ENCODE assay signal across 23 cellular contexts in genomic region chr15:94282269-94283250, GRCh38. TPM values are rescaled to one million over a fixed set of nuclear protein-coding genes. Genes with fewer than 3 reads are reported as not detected.
DNase-seq lines count a peak whose midpoint lies in the region; ATAC-seq and TF ChIP-seq lines count a peak whose summit lies in the region.
"Had no signal": no experiment of that assay in that cellular context is flagged by ENCODE, and none has a peak within 500 bp of the region (broad histone marks: within the 10 kb centered on the region; RNA-seq: fewer than 3 reads in every experiment).

No MANE protein-coding gene starts in this region.

- no peaks in the 10 kb centered on the region for H3K4me1 ChIP-seq in left ventricle myocardium inferior

- H3K27ac ChIP-seq in left ventricle myocardium inferior (replicated peaks) = no peak overlapping the region
- H3K27ac ChIP-seq in brain microvascular endothelial cell = peak overlapping the region; percentile 69
- H3K27ac ChIP-seq in coronary artery = no peak overlapping the region
- H3K27ac ChIP-seq: heart left ventricle, KMS-11, VCaP had no signal

- no peaks in the 10 kb centered on the region for H3K27me3 Mint-ChIP-seq in memory B cell
- H3K27me3 Mint-ChIP-seq: activated CD4-positive, alpha-beta memory T cell treated with anti-CD3 and anti-CD28 coated beads, Interleukin-2, amount 10 ng/mL, durations not matched to agents 7 days and 5 days had no signal

- peaks cover 37% of the 10 kb centered on the region for H3K4me1 Mint-ChIP-seq in memory B cell

- H3K36me3 ChIP-seq in left ventricle myocardium inferior (no peaks in the 10 kb centered on the region), brain microvascular endothelial cell (replicated peaks) (no peaks in the 10 kb centered on the region)
- H3K36me3 ChIP-seq: heart left ventricle had no signal

- ATAC-seq in left ventricle myocardium superior (peak; percentile 31), memory B cell (ENCODE audit: low read depth) (no peak)
- ATAC-seq: esophagus mucosa, heart left ventricle had no signal

- DNase-seq in left ventricle myocardium superior (no peak), left ventricle myocardium inferior (no peak), brain microvascular endothelial cell (peak; percentile 83), memory B cell (ENCODE audit: low spot score in 2 of 2) (no peak), coronary artery (ENCODE audit: low spot score) (no peak), GF-D8 (lab: John Stamatoyannopoulos, UW) (no peak), D341Med (ENCODE audit: low spot score) (no peak)
- no peak for DNase-seq in stimulated activated CD4-positive, alpha-beta T cell treated with anti-CD3 and anti-CD28 coated beads, Interleukin-4, amount 100 ng/mL, for 24 hours
- DNase-seq: ACHN; activated CD4-positive, alpha-beta memory T cell treated with anti-CD3 and anti-CD28 coated beads, Interleukin-2, amount 10 ng/mL, durations not matched to agents 7 days and 5 days; DMS 273 treated with DMSO at 0.1 percent for 48 hours; GDM1; NCI-H1105; NCI-H2107; NCI-H526; SHP77 treated with DMSO at 0.1 percent for 48 hours; stimulated activated CD4-positive, alpha-beta T cell treated with anti-CD3 and anti-CD28 coated beads, Interleukin-1b, Interleukin-23, amount 100 ng/mL, for 48 hours had no signal

- H3K36me3 Mint-ChIP-seq in memory B cell = peaks cover 27% of the 10 kb centered on the region

- H3K9me3 ChIP-seq in left ventricle myocardium inferior (replicated peaks) = peaks cover 12% of the 10 kb centered on the region

- peak overlapping the region; percentile 19 for H3K4me3 Mint-ChIP-seq in memory B cell
- H3K4me3 Mint-ChIP-seq: activated CD4-positive, alpha-beta memory T cell treated with anti-CD3 and anti-CD28 coated beads, Interleukin-2, amount 10 ng/mL, durations not matched to agents 7 days and 5 days; CD14-positive monocyte; T-helper 1 cell treated with Interleukin-12 subunit alpha and Interleukin-12 subunit beta and Interleukin-4 antibody, amounts not matched to agents 30 μg/mL and 1 μg/mL, for 36 hours had no signal

- peaks cover 33% of the 10 kb centered on the region for H3K27me3 ChIP-seq in left ventricle myocardium inferior (ENCODE audit: low read depth)
- H3K27me3 ChIP-seq in brain microvascular endothelial cell (replicated peaks) = no peaks in the 10 kb centered on the region

- intact Hi-C loops in left ventricle myocardium superior (cut with micrococcal nuclease) (no loop called here), left ventricle myocardium inferior (cut with micrococcal nuclease) (no loop called here)

- TF ChIP-seq CTCF in left ventricle myocardium inferior (IDR thresholded peaks at IDR 0.05; ENCODE audit: borderline replicate concordance) = no peak
- no peak for TF ChIP-seq CTCF in brain microvascular endothelial cell (IDR thresholded peaks at IDR 0.05; ENCODE audit: low read depth, low read length, missing control alignments)
- TF ChIP-seq CTCF in coronary artery (IDR thresholded peaks at IDR 0.05) = no peak

- H3K27ac Mint-ChIP-seq in memory B cell = no peak overlapping the region
- H3K27ac Mint-ChIP-seq: activated CD4-positive, alpha-beta memory T cell treated with anti-CD3 and anti-CD28 coated beads, Interleukin-2, amount 10 ng/mL, durations not matched to agents 7 days and 5 days; T-helper 1 cell treated with Interleukin-12 subunit alpha and Interleukin-12 subunit beta and Interleukin-4 antibody, amounts not matched to agents 30 μg/mL and 1 μg/mL, for 36 hours had no signal

- H3K9me3 Mint-ChIP-seq in memory B cell = peaks cover 3% of the 10 kb centered on the region

- in situ Hi-C loops in brain microvascular endothelial cell (cut with HindIII; ENCODE audit: low pct_ligation_motif_present, low sequenced_read_pairs) = no loop called here

- H3K4me3 ChIP-seq in left ventricle myocardium inferior = no peak overlapping the region
- no peak overlapping the region for H3K4me3 ChIP-seq in brain microvascular endothelial cell (ENCODE audit: low read depth, low read length)
- H3K4me3 ChIP-seq in coronary artery = no peak overlapping the region
- H3K4me3 ChIP-seq: heart left ventricle had no signal

RNA-seq across cellular contexts. Expression of gene MCTP2, which starts 51.2 kb away (rescaled TPM):
- total RNA-seq in left ventricle myocardium superior = 2.1 TPM
- total RNA-seq in left ventricle myocardium inferior = 1.0 TPM
